ENCODE assay signal across 20 cellular contexts in the genomic region with DNA sequence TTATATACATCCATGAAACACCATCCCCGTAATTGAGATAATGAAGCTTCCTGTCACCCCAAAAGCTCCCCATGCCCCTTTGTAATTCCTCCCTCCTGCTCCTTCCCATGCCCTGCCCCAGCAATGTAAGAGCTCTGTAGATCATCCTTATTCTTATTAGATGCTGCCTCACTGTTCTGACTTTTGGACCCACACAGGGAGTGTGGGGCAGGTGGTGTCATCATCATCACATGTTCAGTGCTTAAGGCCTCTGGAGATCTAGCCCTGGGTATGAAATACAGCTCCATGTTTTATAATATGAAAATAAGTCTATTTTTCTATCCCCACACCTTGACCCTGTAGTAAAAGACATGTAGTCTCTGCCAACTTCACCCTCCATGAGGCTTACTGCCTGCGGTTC. TPM values are rescaled to one million over a fixed set of nuclear protein-coding genes. Genes with fewer than 3 reads are reported as not detected.
A peak's percentile ranks its signal among the peaks of the same experiment; 100 is the strongest.
DNase-seq lines count a peak whose midpoint lies in the region; ATAC-seq and TF ChIP-seq lines count a peak whose summit lies in the region.
"Had no signal": no experiment of that assay in that cellular context is flagged by ENCODE, and none has a peak within 500 bp of the region (broad histone marks: within the 10 kb centered on the region; RNA-seq: fewer than 3 reads in every experiment).

No MANE protein-coding gene starts in this region.

- H3K9me3 Mint-ChIP-seq in effector memory CD8-positive, alpha-beta T cell = no peaks in the 10 kb centered on the region
- H3K9me3 Mint-ChIP-seq in stimulated activated memory B cell treated with anti-CD40 and anti-IgM and Interleukin-4, amounts not matched to agents 10 μg/mL and 1 μg/mL and 100 μg/mL, for 72 hours = no peaks in the 10 kb centered on the region

- H3K9me2 ChIP-seq in OCI-LY7 (ENCODE audit: insufficient read depth, low read length) = no peaks in the 10 kb centered on the region

- H3K4me1 ChIP-seq in heart left ventricle = peaks cover 0 to 46% (median 29%) of the 10 kb centered on the region in 12 donors
- peaks cover 8% of the 10 kb centered on the region for H3K4me1 ChIP-seq in OCI-LY7 (ENCODE audit: insufficient read depth, low read length, poor library complexity, severe bottlenecking)
- no peaks in the 10 kb centered on the region for H3K4me1 ChIP-seq in foreskin keratinocyte
- peaks cover 23% of the 10 kb centered on the region for H3K4me1 ChIP-seq in mammary epithelial cell (ENCODE audit: insufficient read depth, low read length)
- H3K4me1 ChIP-seq: body of pancreas had no signal

- WGBS in heart left ventricle, 4 donors = 85 to 88% (median 86%) methylated on average over 2 of the region's 2 CpGs
- 100% methylated on average over 2 of the region's 2 CpGs for WGBS in mammary epithelial cell (ENCODE audit: low coverage, missing lambda C conversion rate)

- no peak for TF ChIP-seq POLR2A in heart left ventricle (IDR thresholded peaks at IDR 0.05)

- peak overlapping the region; percentile 94 to 97 for H3K27ac Mint-ChIP-seq in effector memory CD8-positive, alpha-beta T cell
- H3K27ac Mint-ChIP-seq in stimulated activated memory B cell treated with anti-CD40 and anti-IgM and Interleukin-4, amounts not matched to agents 10 μg/mL and 1 μg/mL and 100 μg/mL, for 72 hours = peak overlapping the region; percentile 93

- in situ Hi-C loops in mammary epithelial cell (cut with MboI; ENCODE audit: low sequenced_read_pairs in 2 of 2) = no loop called here

- H3K79me2 ChIP-seq in OCI-LY7 (ENCODE audit: insufficient read depth, low read depth, low read length) = no peaks in the 10 kb centered on the region
- no peaks in the 10 kb centered on the region for H3K79me2 ChIP-seq in mammary epithelial cell (ENCODE audit: insufficient read depth, low read length)

- DNase-seq in heart left ventricle (no peak), Right ventricle myocardium superior (no peak), OCI-LY7 (ENCODE audit: low spot score) (no peak), foreskin keratinocyte (no peak), mammary epithelial cell (no peak)
- DNase-seq in Jurkat, Clone E6-1 (ENCODE audit: low read depth, low spot score) = no peak
- DNase-seq in effector memory CD8-positive, alpha-beta T cell = no peak
- DNase-seq: activated CD4-positive, alpha-beta T cell treated with anti-CD3 and anti-CD28 coated beads for 1 hour; body of pancreas; cortex of kidney; DMS53; foreskin fibroblast; NCI-H2029 treated with DMSO at 0.1 percent for 48 hours; ovary; SHP77 treated with DMSO at 0.1 percent for 48 hours; stimulated activated CD4-positive, alpha-beta T cell treated with anti-CD3 and anti-CD28 coated beads, Interleukin-2, amount 100 ng/mL, for 48 hours had no signal

- no peaks in the 10 kb centered on the region for H3K27me3 Mint-ChIP-seq in effector memory CD8-positive, alpha-beta T cell
- H3K27me3 Mint-ChIP-seq in stimulated activated memory B cell treated with anti-CD40 and anti-IgM and Interleukin-4, amounts not matched to agents 10 μg/mL and 1 μg/mL and 100 μg/mL, for 72 hours = no peaks in the 10 kb centered on the region

- H3K4me3 ChIP-seq in heart left ventricle (peak overlapping the region in 9 of 12 donors; percentile 48 to 91 (median 67)), OCI-LY7 (ENCODE audit: low read depth, low read length, poor library complexity, severe bottlenecking) (no peak overlapping the region), mammary epithelial cell (replicated peaks in 1 of 3; ENCODE audit: insufficient read depth in 1 of 3, low read depth in 2 of 3, low read length in 3 of 3) (no peak overlapping the region)
- peak overlapping the region; percentile 78 for H3K4me3 ChIP-seq in Jurkat, Clone E6-1 (ENCODE audit: low read length)
- H3K4me3 ChIP-seq: body of pancreas had no signal

- POLR2A ChIA-PET in OCI-LY7 (lab: Charles Lee) = no interaction called here

- CTCF ChIA-PET in OCI-LY7 (lab: Charles Lee; ENCODE audit: unreplicated experiment) (no interaction called here), mammary epithelial cell (lab: Charles Lee; ENCODE audit: low non-redundant PET) (no interaction called here)

- peaks cover 42% of the 10 kb centered on the region for H3K36me3 Mint-ChIP-seq in effector memory CD8-positive, alpha-beta T cell (ENCODE audit: insufficient read depth)
- H3K36me3 Mint-ChIP-seq in stimulated activated memory B cell treated with anti-CD40 and anti-IgM and Interleukin-4, amounts not matched to agents 10 μg/mL and 1 μg/mL and 100 μg/mL, for 72 hours = peaks cover 36% of the 10 kb centered on the region

- H3K27ac ChIP-seq in heart left ventricle = peak overlapping the region in 5 of 12 donors; percentile 86 to 97 (median 94)
- H3K27ac ChIP-seq in OCI-LY7 (ENCODE audit: low read depth, low read length, poor library complexity, severe bottlenecking) = no peak overlapping the region
- no peak overlapping the region for H3K27ac ChIP-seq in foreskin keratinocyte
- no peak overlapping the region for H3K27ac ChIP-seq in mammary epithelial cell (ENCODE audit: insufficient read depth, low read depth, low read length)
- H3K27ac ChIP-seq: body of pancreas, thoracic aorta had no signal

- dilution Hi-C loops in mammary epithelial cell (cut with HindIII; ENCODE audit: low sequenced_read_pairs) = loop anchor here (5.0 kb wide), 1 partner anchor 90 kb away; no protein-coding TSS in a partner anchor

- BruUV-seq in OCI-LY7 (replicated peaks; lab: Mats Ljungman, UMichigan) = no TSS peak
- BruUV-seq in mammary epithelial cell (replicated peaks; lab: Mats Ljungman, UMichigan) = no TSS peak

- intact Hi-C loops in heart left ventricle (cut with DNase I) = loop anchor here in 5 of 10 donors (5.0 to 10.0 kb wide), 7 partner anchors 45 to 267 kb away; a partner anchor contains a TSS
- intact Hi-C loops in Right ventricle myocardium superior (cut with DNase I) = no loop called here
- intact Hi-C loops in OCI-LY7 (cut with micrococcal nuclease; ENCODE audit: unreplicated experiment) = no loop called here
- intact Hi-C loops in mammary epithelial cell (cut with micrococcal nuclease) = no loop called here

- H3K36me3 ChIP-seq in heart left ventricle (peaks cover 0 to 48% (median 40%) of the 10 kb centered on the region in 9 donors), OCI-LY7 (ENCODE audit: insufficient read depth, low read length) (no peaks in the 10 kb centered on the region), mammary epithelial cell (ENCODE audit: insufficient read depth, low read length) (no peaks in the 10 kb centered on the region)
- H3K36me3 ChIP-seq: ovary had no signal

- H3K4me2 ChIP-seq in OCI-LY7 (ENCODE audit: low read length) (no peak overlapping the region), mammary epithelial cell (ENCODE audit: insufficient read depth, low read depth, low read length) (no peak overlapping the region)

- H3K27me3 ChIP-seq in heart left ventricle = no peaks in the 10 kb centered on the region
- H3K27me3 ChIP-seq in foreskin keratinocyte = no peaks in the 10 kb centered on the region
- no peaks in the 10 kb centered on the region for H3K27me3 ChIP-seq in mammary epithelial cell (ENCODE audit: insufficient read depth, low read length)
- H3K27me3 ChIP-seq: body of pancreas, ovary had no signal

- peaks cover 42 to 44% of the 10 kb centered on the region in 2 donors for H3K4me1 Mint-ChIP-seq in effector memory CD8-positive, alpha-beta T cell (ENCODE audit: low read depth in 2 of 2)
- H3K4me1 Mint-ChIP-seq in stimulated activated memory B cell treated with anti-CD40 and anti-IgM and Interleukin-4, amounts not matched to agents 10 μg/mL and 1 μg/mL and 100 μg/mL, for 72 hours = peaks cover 39% of the 10 kb centered on the region

- TF ChIP-seq CTCF in heart left ventricle (IDR thresholded peaks at IDR 0.05) (no peak), OCI-LY7 (conservative IDR thresholded peaks at IDR 0.05; ENCODE audit: low read length) (no peak), foreskin keratinocyte (conservative IDR thresholded peaks at IDR 0.05) (no peak), mammary epithelial cell (conservative IDR thresholded peaks at IDR 0.05 in 1 of 2, IDR thresholded peaks at IDR 0.05 in 1 of 2; ENCODE audit: extremely low read depth in 1 of 2, insufficient read depth in 1 of 2, low read depth in 1 of 2, low read length in 2 of 2) (no peak)

- ATAC-seq in heart left ventricle (no peak), Right ventricle myocardium superior (ENCODE audit: poor library complexity) (no peak), foreskin keratinocyte (no peak)
- ATAC-seq in effector memory CD8-positive, alpha-beta T cell (replicated peaks) = no peak
- no peak for ATAC-seq in stimulated activated memory B cell treated with anti-CD40 and anti-IgM and Interleukin-4, amounts not matched to agents 10 μg/mL and 1 μg/mL and 100 μg/mL, for 72 hours
- ATAC-seq: body of pancreas had no signal

- no peaks in the 10 kb centered on the region for H3K9me3 ChIP-seq in heart left ventricle
- no peaks in the 10 kb centered on the region for H3K9me3 ChIP-seq in OCI-LY7 (ENCODE audit: low read length)
- H3K9me3 ChIP-seq in mammary epithelial cell (replicated peaks; ENCODE audit: insufficient read depth, low read length) = no peaks in the 10 kb centered on the region
- H3K9me3 ChIP-seq: body of pancreas, ovary, thoracic aorta had no signal

- H4K20me1 ChIP-seq in OCI-LY7 (ENCODE audit: insufficient read depth, low read length) (no peaks in the 10 kb centered on the region), mammary epithelial cell (ENCODE audit: insufficient read depth, low read length) (no peaks in the 10 kb centered on the region)

- H2AFZ ChIP-seq in OCI-LY7 (ENCODE audit: low read length) (no peak overlapping the region), mammary epithelial cell (ENCODE audit: low read depth, low read length) (no peak overlapping the region)

- peak overlapping the region; percentile 59 to 93 for H3K4me3 Mint-ChIP-seq in effector memory CD8-positive, alpha-beta T cell
- H3K4me3 Mint-ChIP-seq in stimulated activated memory B cell treated with anti-CD40 and anti-IgM and Interleukin-4, amounts not matched to agents 10 μg/mL and 1 μg/mL and 100 μg/mL, for 72 hours = no peak overlapping the region

- no peak overlapping the region for H3K9ac ChIP-seq in mammary epithelial cell (ENCODE audit: insufficient read depth, low read length)

RNA-seq across cellular contexts. Expression of a gene that starts 1.9 kb away (rescaled TPM):
- total RNA-seq in heart left ventricle (10 to 100 TPM in 8 of 9 donors, 1 to 10 TPM in 1; 9.5 to 77.8 (median 24.9) TPM), Right ventricle myocardium superior (16.6 TPM), OCI-LY7 (2022) (0.46 TPM in 1 of 2 replicates, not detected in the other), foreskin keratinocyte (27.4 and 47.3 TPM in 2 replicates), mammary epithelial cell (1 to 10 TPM in 1 of 2 donors, under 1 TPM in 1; 0.71 to 8.7 TPM)
- polyA plus RNA-seq in heart left ventricle (10 to 100 TPM; 12.1 to 38.3 TPM), foreskin keratinocyte (8.3 and 12.2 TPM in 2 replicates), mammary epithelial cell (0.14 TPM)
- 2.3 TPM for polyA plus RNA-seq in Jurkat, Clone E6-1 (2012; ENCODE audit: insufficient read depth, insufficient read length)
- total RNA-seq in OCI-LY7 (2014; rRNA removed; shearing (Covaris generic)) = 0.38 and 0.77 TPM in 2 replicates
- polyA minus RNA-seq in mammary epithelial cell = not detected
- total RNA-seq: NCI-H460 had no signal

RNA-seq across cellular contexts. Expression of a gene that starts 18.3 kb away (rescaled TPM):
- total RNA-seq in heart left ventricle (under 1 TPM in 2 of 9 donors, not detected in 7; 0.19 to 0.20 TPM), Right ventricle myocardium superior (0.13 TPM), OCI-LY7 (2022) (not detected in 2 replicates), foreskin keratinocyte (0.25 and 0.92 TPM in 2 replicates), mammary epithelial cell (under 1 TPM; 0.56 to 0.67 TPM)
- polyA plus RNA-seq in heart left ventricle (under 1 TPM; 0.14 to 0.19 TPM), foreskin keratinocyte (0.23 and 0.25 TPM in 2 replicates), mammary epithelial cell (0.31 TPM)
- polyA plus RNA-seq in Jurkat, Clone E6-1 (2012; ENCODE audit: insufficient read depth, insufficient read length) = not detected
- total RNA-seq in OCI-LY7 (2014; rRNA removed; shearing (Covaris generic)) = not detected in 2 replicates
- 4.0 TPM for polyA minus RNA-seq in mammary epithelial cell
- total RNA-seq: body of pancreas, NCI-H460 had no signal

RNA-seq across cellular contexts. Expression of a gene that starts 44.6 kb away (rescaled TPM):
- total RNA-seq in heart left ventricle (under 1 TPM in 1 of 9 donors, not detected in 8; 0.72 TPM), Right ventricle myocardium superior (not detected), OCI-LY7 (2022) (not detected in 2 replicates), foreskin keratinocyte (0.74 and 1.4 TPM in 2 replicates), mammary epithelial cell (under 1 TPM in 1 of 2 donors, not detected in 1; 0.67 TPM)
- polyA plus RNA-seq in heart left ventricle (under 1 TPM in 1 of 2 donors, not detected in 1; 0.06 TPM), foreskin keratinocyte (0.75 and 1.4 TPM in 2 replicates), mammary epithelial cell (0.20 TPM)
- not detected for polyA plus RNA-seq in Jurkat, Clone E6-1 (2012; ENCODE audit: insufficient read depth, insufficient read length)
- total RNA-seq in OCI-LY7 (2014; rRNA removed; shearing (Covaris generic)) = not detected in 2 replicates
- not detected for polyA minus RNA-seq in mammary epithelial cell
- total RNA-seq: body of pancreas, H4, NCI-H460, thoracic aorta had no signal

Comparison
In these comparisons a context has a peak if more than half of its experiments do, and no peak if none do; other contexts are left out.
1. H3K4me3 ChIP-seq: peak in heart left ventricle (9 of 12) and Jurkat, Clone E6-1 (single experiment); none in OCI-LY7 (single experiment) and mammary epithelial cell (0 of 3).